In the genomic region with DNA sequence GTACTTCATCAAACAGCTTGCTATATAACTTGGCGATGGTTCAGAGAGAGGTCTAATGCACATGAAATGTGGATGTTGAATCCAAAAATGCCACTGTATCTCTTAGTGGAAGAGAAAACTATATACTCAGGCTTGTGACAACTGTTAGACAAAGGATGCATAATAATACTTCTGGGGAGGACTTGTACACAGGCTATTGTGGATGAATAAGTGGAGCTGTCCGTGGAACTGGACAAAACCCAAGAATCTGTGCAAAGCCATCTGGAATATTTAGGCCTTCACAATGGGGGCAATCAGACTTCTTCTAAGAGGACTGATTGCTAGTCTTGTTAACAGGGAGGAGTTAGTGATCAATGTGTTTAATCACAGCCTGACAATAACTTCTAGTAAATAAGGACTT, we compare ENCODE assay signal across 19 cellular contexts.
"Had no signal": no experiment of that assay in that cellular context is flagged by ENCODE, and none has a peak within 500 bp of the region (broad histone marks: within the 10 kb centered on the region; RNA-seq: fewer than 3 reads in every experiment).

No MANE protein-coding gene starts in this region.

- H3K27ac ChIP-seq: adrenal gland, epithelial cell of prostate, foreskin keratinocyte, left ventricle myocardium inferior, neutrophil, parathyroid adenoma, sigmoid colon, spleen, thyroid gland had no signal

- H3K27me3 ChIP-seq: adrenal gland, foreskin keratinocyte, neutrophil, sigmoid colon, spleen, thyroid gland had no signal

- H3K4me3 ChIP-seq: adrenal gland, left ventricle myocardium inferior, sigmoid colon, spleen, thyroid gland had no signal

- ATAC-seq: activated CD4-positive, CD25-positive, alpha-beta regulatory T cell treated with anti-CD3 and anti-CD28 coated beads, Interleukin-2, amount 50 U/mL, for 24 hours; activated naive CD4-positive, alpha-beta T cell treated with anti-CD3 and anti-CD28 coated beads, Interleukin-2, amount 50 U/mL, for 72 hours; foreskin keratinocyte; natural killer cell treated with Interleukin-12 subunit alpha and Interleukin-12 subunit beta and Interleukin-15 and Interleukin-18, amount 100 ng/mL, for 72 hours; stimulated activated naive B cell treated with anti-CD40 and anti-IgM and Interleukin-4, amounts not matched to agents 10 μg/mL and 1 μg/mL and 100 μg/mL, for 72 hours had no signal

- DNase-seq: activated gamma-delta T cell treated with Interleukin-2 at 50 U/mL for 16 hours; activated T-cell treated with anti-CD3 and anti-CD28 coated beads for 4 hours; adrenal gland; endodermal cell; foreskin keratinocyte; glutamatergic neuron; left ventricle myocardium inferior; mesenchymal stem cell; sigmoid colon; spleen; stimulated activated naive B cell treated with anti-CD40 and anti-IgM and Interleukin-4, amounts not matched to agents 10 μg/mL and 1 μg/mL and 100 μg/mL, for 72 hours; T1000; thyroid gland had no signal

- H3K4me1 ChIP-seq: adrenal gland, foreskin keratinocyte, parathyroid adenoma, spleen, thyroid gland had no signal

- H3K36me3 ChIP-seq: adrenal gland, left ventricle myocardium inferior, neutrophil, sigmoid colon, spleen, thyroid gland had no signal

- H3K9me3 ChIP-seq: adrenal gland, left ventricle myocardium inferior, neutrophil, sigmoid colon, thyroid gland had no signal
